1 cellular context compared by ENCODE assay signal in genomic region chr4:10022346-10023049, GRCh38.
TF ChIP-seq lines count a peak whose summit lies in the region.

No MANE protein-coding gene starts in this region.

TF ChIP-seq in H1, 55 proteins besides CTCF, POLR2A, EP300 and RAD21:
- TF ChIP-seq, protein P1, sequence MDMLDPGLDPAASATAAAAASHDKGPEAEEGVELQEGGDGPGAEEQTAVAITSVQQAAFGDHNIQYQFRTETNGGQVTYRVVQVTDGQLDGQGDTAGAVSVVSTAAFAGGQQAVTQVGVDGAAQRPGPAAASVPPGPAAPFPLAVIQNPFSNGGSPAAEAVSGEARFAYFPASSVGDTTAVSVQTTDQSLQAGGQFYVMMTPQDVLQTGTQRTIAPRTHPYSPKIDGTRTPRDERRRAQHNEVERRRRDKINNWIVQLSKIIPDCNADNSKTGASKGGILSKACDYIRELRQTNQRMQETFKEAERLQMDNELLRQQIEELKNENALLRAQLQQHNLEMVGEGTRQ (IDR thresholded peaks at IDR 0.05; ENCODE audit: low read length), result no peak
- TF ChIP-seq YY1 (IDR thresholded peaks at IDR 0.05; ENCODE audit: low read depth, low read length), result no peak
- no peak for TF ChIP-seq RFX5 (IDR thresholded peaks at IDR 0.05; ENCODE audit: borderline replicate concordance, low read depth, low read length)
- TF ChIP-seq SIX5 (IDR thresholded peaks at IDR 0.05; ENCODE audit: low read depth, low read length), result no peak
- no peak for TF ChIP-seq POLR2AphosphoS5 (IDR thresholded peaks at IDR 0.05; ENCODE audit: low read depth, low read length)
TF ChIP-seq in H1: peak in this region for 0.
